ENCODE assay signal across 11 cellular contexts in genomic region chr1:205355054-205355453, GRCh38. TPM values are rescaled to one million over a fixed set of nuclear protein-coding genes. Genes with fewer than 3 reads are reported as not detected.
A peak's percentile ranks its signal among the peaks of the same experiment; 100 is the strongest.
DNase-seq lines count a peak whose midpoint lies in the region; ATAC-seq and TF ChIP-seq lines count a peak whose summit lies in the region.
"Had no signal": no experiment of that assay in that cellular context is flagged by ENCODE, and none has a peak within 500 bp of the region (broad histone marks: within the 10 kb centered on the region; RNA-seq: fewer than 3 reads in every experiment).

No MANE protein-coding gene starts in this region.

- no peaks in the 10 kb centered on the region for H3K27me3 ChIP-seq in HAP-1 (ENCODE audit: low read depth)
- no peaks in the 10 kb centered on the region for H3K27me3 ChIP-seq in WERI-Rb-1 (ENCODE audit: insufficient read depth, low read depth, severe bottlenecking)
- peaks cover 0 to 11% (median 0%) of the 10 kb centered on the region in 3 donors for H3K27me3 ChIP-seq in stomach

- intact Hi-C loops in stomach (cut with DNase I; ENCODE audit: low total_unique reads) = no loop called here

- H3K36me3 ChIP-seq in HAP-1 (replicated peaks) (no peaks in the 10 kb centered on the region), WERI-Rb-1 (no peaks in the 10 kb centered on the region), stomach (no peaks in the 10 kb centered on the region)

- peaks cover 72% of the 10 kb centered on the region for H3K4me1 ChIP-seq in HAP-1
- peaks cover 0 to 24% (median 19%) of the 10 kb centered on the region in 4 donors for H3K4me1 ChIP-seq in stomach

- no peak for TF ChIP-seq POLR2A in stomach (IDR thresholded peaks at IDR 0.05)

- ATAC-seq in stimulated activated naive CD8-positive, alpha-beta T cell treated with anti-CD3 and anti-CD28 coated beads, Interleukin-15, Interleukin-2, amounts not matched to agents 100 U/mL and 50 U/mL, for 24 hours = no peak
- no peak for ATAC-seq in GM21576 (IDR thresholded peaks at IDR 0.05; ENCODE audit: unreplicated experiment)

- 0 out of 2 replicates have a peak, but pooled peaks have one; percentile 2 for TF ChIP-seq CTCF in WERI-Rb-1 (IDR thresholded peaks at IDR 0.05; ENCODE audit: low read depth, low read length)
- no peak for TF ChIP-seq CTCF in fibroblast of villous mesenchyme (IDR thresholded peaks at IDR 0.05; ENCODE audit: insufficient read depth, low read depth, low read length)
- no peak for TF ChIP-seq CTCF in stomach (IDR thresholded peaks at IDR 0.05)

- DNase-seq in HAP-1 (ENCODE audit: low spot score in 2 of 2) (peak; percentile 88 to 98), WERI-Rb-1 (no peak), fibroblast of villous mesenchyme (ENCODE audit: low read depth) (peak; percentile 37), stomach (peak; percentile 94), islet precursor cell (no peak)
- no peak for DNase-seq in stimulated activated naive CD8-positive, alpha-beta T cell treated with anti-CD3 and anti-CD28 coated beads, Interleukin-15, Interleukin-2, amounts not matched to agents 100 U/mL and 50 U/mL, for 24 hours
- DNase-seq: NCI-H774 had no signal

- H3K9me3 ChIP-seq in HAP-1 (no peaks in the 10 kb centered on the region), WERI-Rb-1 (ENCODE audit: severe bottlenecking) (no peaks in the 10 kb centered on the region), stomach (no peaks in the 10 kb centered on the region)
- H3K9me3 ChIP-seq: Caco-2 had no signal

- H3K27ac ChIP-seq in WERI-Rb-1 (no peak overlapping the region), stomach (peak overlapping the region in 4 of 5 donors; percentile 3 to 58 (median 44))

- WGBS in stomach, 5 donors = 28 to 47% (median 36%) methylated on average over 4 of the region's 4 CpGs

- in situ Hi-C loops in HAP-1 (cut with MboI; ENCODE audit: low sequenced_read_pairs) = no loop called here

- TF ChIP-seq EP300 in stomach (IDR thresholded peaks at IDR 0.05) = no peak

- H3K4me3 ChIP-seq in HAP-1 (no peak overlapping the region), WERI-Rb-1 (ENCODE audit: low read depth, low read length) (no peak overlapping the region), fibroblast of villous mesenchyme (ENCODE audit: low read depth, low read length) (no peak overlapping the region), stomach (no peak overlapping the region)

RNA-seq across cellular contexts. Expression of gene KLHDC8A, which starts 1.7 kb away (rescaled TPM):
- total RNA-seq in fibroblast of villous mesenchyme (not detected in 2 replicates), stomach (1 to 10 TPM in 2 of 5 donors, under 1 TPM in 1, not detected in 2; 0.72 to 3.1 (median 2.4) TPM)
- polyA plus RNA-seq in stomach = 1 to 10 TPM; 2.3 to 6.9 (median 5.1) TPM
- total RNA-seq: activated CD4-positive, alpha-beta memory T cell treated with anti-CD3 and anti-CD28 coated beads for 36 hours; Caco-2; dermis microvascular lymphatic vessel endothelial cell had no signal

RNA-seq across cellular contexts. Expression of gene NUAK2, which starts 33.5 kb away (rescaled TPM):
- total RNA-seq in fibroblast of villous mesenchyme = 7.1 and 12.1 TPM in 2 replicates
- total RNA-seq in stomach = 10 to 100 TPM in 1 of 5 donors, 1 to 10 TPM in 3, under 1 TPM in 1; 0.58 to 16.5 (median 3.1) TPM
- 1 to 10 TPM; 1.2 to 2.7 (median 1.3) TPM for polyA plus RNA-seq in stomach

Comparison
In these comparisons a context has a peak if more than half of its experiments do, and no peak if none do; other contexts are left out.
1. DNase-seq: peak in HAP-1 (2 of 2), fibroblast of villous mesenchyme (single experiment) and stomach (single experiment); none in WERI-Rb-1 (single experiment), stimulated activated naive CD8-positive, alpha-beta T cell treated with anti-CD3 and anti-CD28 coated beads, Interleukin-15, Interleukin-2, amounts not matched to agents 100 U/mL and 50 U/mL, for 24 hours (single experiment) and islet precursor cell (single experiment).